ENCODE assay signal across 8 cellular contexts in genomic region chr2:65300772-65301711, GRCh38.
DNase-seq lines count a peak whose midpoint lies in the region; ATAC-seq and TF ChIP-seq lines count a peak whose summit lies in the region.

No MANE protein-coding gene starts in this region.

- peak overlapping the region; percentile 27 for H2AFZ ChIP-seq in neuron (ENCODE audit: low read depth, low read length)

- WGBS in esophagus squamous epithelium, 2 donors, result 24 to 35% methylated on average over 18 to 19 of the region's 20 CpGs

- H3K4me1 ChIP-seq in esophagus squamous epithelium (peaks cover 7 to 36% (median 22%) of the 10 kb centered on the region in 3 donors), neuron (ENCODE audit: insufficient read depth, low read length) (peaks cover 23% of the 10 kb centered on the region)

- no peaks in the 10 kb centered on the region for H3K36me3 ChIP-seq in esophagus squamous epithelium
- no peaks in the 10 kb centered on the region for H3K36me3 ChIP-seq in neuron (ENCODE audit: insufficient read depth, low read length)

- TF ChIP-seq CTCF in esophagus squamous epithelium (IDR thresholded peaks at IDR 0.05), result no peak

- H3K9me3 ChIP-seq in esophagus squamous epithelium (no peaks in the 10 kb centered on the region), neuron (ENCODE audit: low read length) (no peaks in the 10 kb centered on the region)

- H3K27me3 ChIP-seq in esophagus squamous epithelium (no peaks in the 10 kb centered on the region), neuron (ENCODE audit: insufficient read depth, low read length) (no peaks in the 10 kb centered on the region)

- DNase-seq in NK-92 (lab: John Stamatoyannopoulos, UW; ENCODE audit: unreplicated experiment) (peak; percentile 24), activated T-cell treated with anti-CD3 and anti-CD28 coated beads for 48 hours (ENCODE audit: low read depth) (peak; percentile 76), esophagus squamous epithelium (lab: John Stamatoyannopoulos, UW) (no peak), substantia nigra (lab: John Stamatoyannopoulos, UW) (peak in 37 of 49 donors; percentile 7 to 65 (median 42)), OCI-M2 (lab: John Stamatoyannopoulos, UW; ENCODE audit: unreplicated experiment) (no peak)

- ATAC-seq in GM18519 (IDR thresholded peaks at IDR 0.05; ENCODE audit: low FRiP score, unreplicated experiment) (peak; percentile 73), HG02938 (IDR thresholded peaks at IDR 0.05; ENCODE audit: unreplicated experiment) (peak; percentile 92)

- intact Hi-C loops in esophagus squamous epithelium (cut with DNase I), result no loop called here

- TF ChIP-seq POLR2A in esophagus squamous epithelium (IDR thresholded peaks at IDR 0.05), result no peak

- H3K27ac ChIP-seq in esophagus squamous epithelium (peak overlapping the region; percentile 35 to 85 (median 58)), substantia nigra (ENCODE audit: low read depth, low read length, poor library complexity, severe bottlenecking) (peak overlapping the region; percentile 22)

- H3K4me3 ChIP-seq in esophagus squamous epithelium (peak overlapping the region in 2 of 4 donors; percentile 13 to 40), neuron (ENCODE audit: low read length) (peak overlapping the region; percentile 43)

Comparison
In these comparisons a context has a peak if more than half of its experiments do, and no peak if none do; other contexts are left out.
1. DNase-seq: peak in NK-92 (single experiment), activated T-cell treated with anti-CD3 and anti-CD28 coated beads for 48 hours (single experiment) and substantia nigra (37 of 49); none in esophagus squamous epithelium (single experiment) and OCI-M2 (single experiment).